In genomic region chr3:115071122-115071521, GRCh38 we compare ENCODE assay signal across 15 cellular contexts.
DNase-seq lines count a peak whose midpoint lies in the region; ATAC-seq and TF ChIP-seq lines count a peak whose summit lies in the region.
"Had no signal": no experiment of that assay in that cellular context is flagged by ENCODE, and none has a peak within 500 bp of the region (broad histone marks: within the 10 kb centered on the region; RNA-seq: fewer than 3 reads in every experiment).

No MANE protein-coding gene starts in this region.

- TF ChIP-seq POLR2A in adrenal gland (IDR thresholded peaks at IDR 0.05): no peak

- no peak overlapping the region for H3K4me3 ChIP-seq in right atrium auricular region
- no peak overlapping the region for H3K4me3 ChIP-seq in WERI-Rb-1 (ENCODE audit: low read depth, low read length)
- no peak overlapping the region for H3K4me3 ChIP-seq in adrenal gland

- H3K27me3 ChIP-seq in right atrium auricular region (no peaks in the 10 kb centered on the region), WERI-Rb-1 (ENCODE audit: insufficient read depth, low read depth, severe bottlenecking) (no peaks in the 10 kb centered on the region), adrenal gland (no peaks in the 10 kb centered on the region)
- H3K27me3 ChIP-seq: ascending aorta, foreskin keratinocyte had no signal

- no peak for TF ChIP-seq CTCF in right atrium auricular region (IDR thresholded peaks at IDR 0.05)
- no peak for TF ChIP-seq CTCF in WERI-Rb-1 (IDR thresholded peaks at IDR 0.05; ENCODE audit: low read depth, low read length)
- TF ChIP-seq CTCF in adrenal gland (IDR thresholded peaks at IDR 0.05): no peak

- H3K36me3 ChIP-seq in right atrium auricular region: no peaks in the 10 kb centered on the region
- no peaks in the 10 kb centered on the region for H3K36me3 ChIP-seq in WERI-Rb-1
- H3K36me3 ChIP-seq in adrenal gland (replicated peaks in 1 of 2): no peaks in the 10 kb centered on the region
- H3K36me3 ChIP-seq: ascending aorta had no signal

- intact Hi-C loops in adrenal gland (cut with DNase I): no loop called here

- ATAC-seq in HG02798 (IDR thresholded peaks at IDR 0.05; ENCODE audit: poor library complexity, unreplicated experiment) (no peak), GM18517 (IDR thresholded peaks at IDR 0.05; ENCODE audit: unreplicated experiment) (no peak)
- ATAC-seq: foreskin keratinocyte had no signal

- DNase-seq in AG20443 (ENCODE audit: low spot score): peak; percentile 8
- DNase-seq in right atrium auricular region (ENCODE audit: low spot score): no peak
- peak; percentile 9 for DNase-seq in retina
- no peak for DNase-seq in WERI-Rb-1
- no peak for DNase-seq in adrenal gland
- DNase-seq: activated effector memory CD4-positive, alpha-beta T cell treated with Interleukin-2 at 50 U/mL for 16 hours; Caco-2; foreskin keratinocyte; NCI-H146; NCI-H510A; OCI-M1 had no signal

- H3K4me1 ChIP-seq in right atrium auricular region (peaks cover 0 to 45% of the 10 kb centered on the region in 2 donors), adrenal gland (replicated peaks in 1 of 2) (peaks cover 0 to 31% of the 10 kb centered on the region in 2 donors)
- H3K4me1 ChIP-seq: Caco-2 had no signal

- H3K9me3 ChIP-seq in right atrium auricular region (no peaks in the 10 kb centered on the region), WERI-Rb-1 (ENCODE audit: severe bottlenecking) (no peaks in the 10 kb centered on the region), adrenal gland (replicated peaks in 1 of 3) (no peaks in the 10 kb centered on the region)
- H3K9me3 ChIP-seq: Caco-2 had no signal

- peak overlapping the region; percentile 95 for H3K27ac ChIP-seq in angular gyrus (ENCODE audit: low read depth, low read length)
- peak overlapping the region; percentile 39 to 63 for H3K27ac ChIP-seq in right atrium auricular region
- no peak overlapping the region for H3K27ac ChIP-seq in WERI-Rb-1
- H3K27ac ChIP-seq in adrenal gland: peak overlapping the region in 2 of 5 donors; percentile 36 to 39
- H3K27ac ChIP-seq: foreskin keratinocyte had no signal

- WGBS in adrenal gland, 4 donors: 78 to 87% (median 83%) methylated on average over 2 of the region's 2 CpGs

Comparison
In these comparisons a context has a peak if more than half of its experiments do, and no peak if none do; other contexts are left out.
1. DNase-seq: peak in AG20443 (single experiment) and retina (single experiment); none in right atrium auricular region (single experiment), WERI-Rb-1 (single experiment) and adrenal gland (0 of 7).